1 cellular context compared by ENCODE assay signal in genomic region chr3:141798455-141798854, GRCh38.
TF ChIP-seq lines count a peak whose summit lies in the region.

No MANE protein-coding gene starts in this region.

TF ChIP-seq in H1, 55 proteins besides CTCF, POLR2A, EP300 and RAD21:
- TF ChIP-seq ZNF274 (IDR thresholded peaks at IDR 0.05; ENCODE audit: borderline replicate concordance, extremely low read depth, low read length) (no peak), SAP30 (IDR thresholded peaks at IDR 0.05; ENCODE audit: insufficient read depth, insufficient replicate concordance, low read length) (no peak), NANOG (IDR thresholded peaks at IDR 0.05; ENCODE audit: insufficient read depth, low read depth, low read length, poor library complexity, severe bottlenecking) (no peak), GABPA (IDR thresholded peaks at IDR 0.05; ENCODE audit: borderline replicate concordance, insufficient read depth, low read length) (no peak), SIN3A (conservative IDR thresholded peaks at IDR 0.05 in 1 of 2, IDR thresholded peaks at IDR 0.05 in 1 of 2; ENCODE audit: low read depth in 1 of 2, low read length in 2 of 2) (no peak), CBX8 (IDR thresholded peaks at IDR 0.05; ENCODE audit: borderline replicate concordance, low read depth, low read length) (no peak), SIRT6 (IDR thresholded peaks at IDR 0.05; ENCODE audit: low read length) (no peak), MAX (IDR thresholded peaks at IDR 0.05) (no peak), POLR2AphosphoS5 (IDR thresholded peaks at IDR 0.05; ENCODE audit: low read depth, low read length) (no peak), CBX5 (IDR thresholded peaks at IDR 0.05; ENCODE audit: low read depth, low read length) (no peak), E2F6 (IDR thresholded peaks at IDR 0.05) (no peak)
- TF ChIP-seq, protein P1, sequence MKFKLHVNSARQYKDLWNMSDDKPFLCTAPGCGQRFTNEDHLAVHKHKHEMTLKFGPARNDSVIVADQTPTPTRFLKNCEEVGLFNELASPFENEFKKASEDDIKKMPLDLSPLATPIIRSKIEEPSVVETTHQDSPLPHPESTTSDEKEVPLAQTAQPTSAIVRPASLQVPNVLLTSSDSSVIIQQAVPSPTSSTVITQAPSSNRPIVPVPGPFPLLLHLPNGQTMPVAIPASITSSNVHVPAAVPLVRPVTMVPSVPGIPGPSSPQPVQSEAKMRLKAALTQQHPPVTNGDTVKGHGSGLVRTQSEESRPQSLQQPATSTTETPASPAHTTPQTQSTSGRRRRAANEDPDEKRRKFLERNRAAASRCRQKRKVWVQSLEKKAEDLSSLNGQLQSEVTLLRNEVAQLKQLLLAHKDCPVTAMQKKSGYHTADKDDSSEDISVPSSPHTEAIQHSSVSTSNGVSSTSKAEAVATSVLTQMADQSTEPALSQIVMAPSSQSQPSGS (IDR thresholded peaks at IDR 0.05; ENCODE audit: low read length) = no peak
